ENCODE assay signal across 28 cellular contexts in the genomic region with DNA sequence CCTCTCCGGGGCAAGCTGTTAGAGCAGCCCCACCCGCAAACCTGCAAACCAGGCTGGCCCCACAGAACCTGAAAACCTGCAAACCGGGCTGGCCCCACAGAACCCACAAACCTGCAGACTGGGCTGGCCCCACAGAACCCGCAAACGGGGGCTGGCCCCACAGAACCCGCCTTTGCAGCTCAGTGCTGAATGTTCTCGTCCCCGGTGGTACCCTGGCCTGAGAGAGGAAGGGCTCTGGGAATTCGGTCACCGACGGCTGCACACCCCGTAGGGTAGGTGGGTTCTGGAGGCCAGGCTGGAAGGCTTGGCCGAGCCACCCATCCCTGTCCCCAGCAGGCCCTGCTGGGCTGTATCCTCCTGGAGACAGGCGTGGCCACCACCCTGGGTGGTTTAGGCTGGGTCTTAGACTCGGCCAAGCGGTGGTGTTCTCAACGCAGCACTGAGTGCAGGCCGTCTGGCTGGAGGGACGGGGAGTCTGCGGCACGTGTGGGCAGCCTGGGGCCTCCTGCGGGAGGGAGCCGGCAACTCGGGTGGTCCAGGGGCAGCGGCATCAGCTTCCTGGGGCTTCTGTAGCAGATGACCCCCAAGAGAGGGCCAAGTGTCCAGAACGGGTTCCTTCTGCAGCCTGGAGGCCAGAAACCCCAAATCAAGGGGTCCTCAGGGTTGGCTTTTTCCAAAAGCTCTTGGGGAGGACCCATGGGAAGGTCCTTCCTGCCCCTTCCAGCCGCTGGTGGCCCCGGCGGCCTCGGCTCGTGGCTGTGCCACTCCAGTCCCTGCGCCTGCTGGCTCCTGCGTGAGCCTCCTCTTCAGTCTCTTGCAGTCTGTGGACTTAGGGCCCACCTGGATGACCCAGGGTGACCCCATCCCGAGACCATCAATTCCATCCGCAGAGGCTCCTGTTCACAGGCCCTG. TPM values are rescaled to one million over a fixed set of nuclear protein-coding genes. Genes with fewer than 3 reads are reported as not detected.
"Had no signal": no experiment of that assay in that cellular context is flagged by ENCODE, and none has a peak within 500 bp of the region (broad histone marks: within the 10 kb centered on the region; RNA-seq: fewer than 3 reads in every experiment).

No MANE protein-coding gene starts in this region.

- ATAC-seq: activated CD4-positive, alpha-beta T cell treated with anti-CD3 and anti-CD28 coated beads for 36 hours; naive thymus-derived CD4-positive, alpha-beta T cell; stimulated activated effector memory CD8-positive, alpha-beta T cell treated with anti-CD3 and anti-CD28 coated beads, Interleukin-12 subunit alpha, Interleukin-12 subunit beta, amount 100 ng/mL, for 72 hours had no signal

- FAIRE-seq: bronchial epithelial cell, endometrium, small intestine had no signal

- DNase-seq: activated CD4-positive, alpha-beta T cell treated with anti-CD3 and anti-CD28 coated beads for 36 hours; activated CD4-positive, CD25-positive, alpha-beta regulatory T cell; activated effector memory CD4-positive, alpha-beta T cell treated with Interleukin-2 at 50 U/mL for 16 hours; activated naive CD4-positive, alpha-beta T cell treated with Interleukin-2 at 50 U/mL for 16 hours; anterior cingulate cortex; colonic mucosa; effector CD8-positive, alpha-beta T cell; esophagus squamous epithelium; foreskin melanocyte; hypothalamus; immature natural killer cell; naive thymus-derived CD4-positive, alpha-beta T cell; occipital lobe; sigmoid colon; small intestine; stimulated activated CD4-positive, alpha-beta T cell treated with anti-CD3 and anti-CD28 coated beads, Interleukin-4, amount 100 ng/mL, for 24 hours; T-helper 1 cell; trophoblast cell; uterus had no signal

- H3K4me3 ChIP-seq: colonic mucosa, esophagus squamous epithelium, lung, sigmoid colon, thoracic aorta, uterus had no signal

- H3K27me3 ChIP-seq: uterus had no signal

- H3K36me3 ChIP-seq: colonic mucosa, esophagus squamous epithelium, sigmoid colon, thoracic aorta, uterus had no signal

- H3K27ac ChIP-seq: colonic mucosa, epithelial cell of prostate, esophagus squamous epithelium, sigmoid colon, thoracic aorta, uterus had no signal

- H3K9me3 ChIP-seq: colonic mucosa, esophagus squamous epithelium, sigmoid colon, thoracic aorta, uterus had no signal

- H3K4me1 ChIP-seq: colonic mucosa, uterus had no signal

RNA-seq across cellular contexts. Expression of a gene that starts 15.6 kb away (rescaled TPM):
- total RNA-seq: activated CD4-positive, alpha-beta T cell treated with anti-CD3 and anti-CD28 coated beads for 36 hours; dermis microvascular lymphatic vessel endothelial cell; naive thymus-derived CD4-positive, alpha-beta T cell; occipital lobe; subcutaneous adipose tissue had no signal
- polyA plus RNA-seq: naive thymus-derived CD4-positive, alpha-beta T cell had no signal

RNA-seq across cellular contexts. Expression of a gene that starts 36.9 kb away (rescaled TPM):
- total RNA-seq: activated CD4-positive, alpha-beta T cell treated with anti-CD3 and anti-CD28 coated beads for 36 hours; bronchial epithelial cell; kidney epithelial cell; subcutaneous adipose tissue had no signal
- polyA plus RNA-seq: immature natural killer cell; naive thymus-derived CD4-positive, alpha-beta T cell had no signal
